In genomic region chr2:85308951-85309555, GRCh38 we compare ENCODE assay signal across 1 cellular context.
TF ChIP-seq lines count a peak whose summit lies in the region.

No MANE protein-coding gene starts in this region.

TF ChIP-seq in H1, 55 proteins besides CTCF, POLR2A, EP300 and RAD21:
- TF ChIP-seq ASH2L (IDR thresholded peaks at IDR 0.05; ENCODE audit: low read length) (no peak), POLR2AphosphoS5 (IDR thresholded peaks at IDR 0.05; ENCODE audit: low read depth, low read length) (0 out of 2 replicates have a peak, but pooled peaks have one; percentile 3)
